ENCODE assay signal across 10 cellular contexts in genomic region chr2:230220347-230220969, GRCh38. TPM values are rescaled to one million over a fixed set of nuclear protein-coding genes. Genes with fewer than 3 reads are reported as not detected.
DNase-seq lines count a peak whose midpoint lies in the region; ATAC-seq and TF ChIP-seq lines count a peak whose summit lies in the region.
"Had no signal": no experiment of that assay in that cellular context is flagged by ENCODE, and none has a peak within 500 bp of the region (broad histone marks: within the 10 kb centered on the region; RNA-seq: fewer than 3 reads in every experiment).

No MANE protein-coding gene starts in this region.

- H3K27ac Mint-ChIP-seq in mesothelial cell of epicardium: peak overlapping the region; percentile 97

- ATAC-seq in left ventricle myocardium superior (no peak), aorta (ENCODE audit: low FRiP score) (no peak)

- H3K36me3 ChIP-seq in left ventricle myocardium inferior (peaks cover 14% of the 10 kb centered on the region), brain microvascular endothelial cell (replicated peaks) (peaks cover 6% of the 10 kb centered on the region), aorta (ENCODE audit: control insufficient read depth in 1 of 2, insufficient read depth in 2 of 2, low read length in 1 of 2) (peaks cover 0 to 1% of the 10 kb centered on the region in 2 donors)

- peaks cover 9% of the 10 kb centered on the region for H3K36me3 Mint-ChIP-seq in mesothelial cell of epicardium

- no peak for DNase-seq in left ventricle myocardium inferior
- no peak for DNase-seq in left ventricle myocardium superior
- DNase-seq in brain microvascular endothelial cell: no peak
- DNase-seq in mesothelial cell of epicardium (ENCODE audit: low spot score in 2 of 2, unreplicated experiment in 2 of 2): no peak
- DNase-seq in aorta: no peak
- no peak for DNase-seq in NCI-H2171 treated with DMSO at 0.1 percent for 48 hours (lab: John Stamatoyannopoulos, UW)
- no peak for DNase-seq in central memory CD4-positive, alpha-beta T cell
- DNase-seq in NCI-H2107 treated with DMSO at 0.1 percent for 48 hours (lab: John Stamatoyannopoulos, UW; ENCODE audit: unreplicated experiment): no peak
- DNase-seq: NCI-H82 had no signal

- peak overlapping the region; percentile 93 for H3K4me3 Mint-ChIP-seq in mesothelial cell of epicardium

- H3K27me3 ChIP-seq in left ventricle myocardium inferior (ENCODE audit: low read depth) (no peaks in the 10 kb centered on the region), brain microvascular endothelial cell (replicated peaks) (no peaks in the 10 kb centered on the region), aorta (ENCODE audit: control insufficient read depth in 1 of 2, insufficient read depth in 2 of 2, low read length in 1 of 2) (no peaks in the 10 kb centered on the region)

- H3K9me3 ChIP-seq in left ventricle myocardium inferior (replicated peaks): no peaks in the 10 kb centered on the region
- H3K9me3 ChIP-seq in aorta (ENCODE audit: control insufficient read depth, low read length): no peaks in the 10 kb centered on the region

- H3K4me1 Mint-ChIP-seq in mesothelial cell of epicardium: peaks cover 27% of the 10 kb centered on the region

- H3K4me3 ChIP-seq in left ventricle myocardium inferior (peak overlapping the region; percentile 71), brain microvascular endothelial cell (ENCODE audit: low read depth, low read length) (peak overlapping the region; percentile 81), aorta (ENCODE audit: low read length in 2 of 2) (peak overlapping the region; percentile 77 to 97)

- in situ Hi-C loops in brain microvascular endothelial cell (cut with HindIII; ENCODE audit: low pct_ligation_motif_present, low sequenced_read_pairs): no loop called here

- TF ChIP-seq CTCF in left ventricle myocardium inferior (IDR thresholded peaks at IDR 0.05; ENCODE audit: borderline replicate concordance) (no peak), brain microvascular endothelial cell (IDR thresholded peaks at IDR 0.05; ENCODE audit: low read depth, low read length, missing control alignments) (no peak), mesothelial cell of epicardium (IDR thresholded peaks at IDR 0.05; ENCODE audit: unreplicated experiment) (no peak)

- 100% methylated on average over 1 of the region's 1 CpG for WGBS in aorta, 2 donors

- H3K9me3 Mint-ChIP-seq in mesothelial cell of epicardium: no peaks in the 10 kb centered on the region

- intact Hi-C loops in left ventricle myocardium inferior (cut with micrococcal nuclease) (no loop called here), left ventricle myocardium superior (cut with micrococcal nuclease) (no loop called here), aorta (cut with DNase I) (no loop called here)

- H3K27ac ChIP-seq in left ventricle myocardium inferior (replicated peaks) (peak overlapping the region; percentile 91), brain microvascular endothelial cell (peak overlapping the region; percentile 76), aorta (ENCODE audit: low read depth in 1 of 2, low read length in 2 of 2) (peak overlapping the region; percentile 29 to 76)

- H3K4me1 ChIP-seq in left ventricle myocardium inferior (peaks cover 35% of the 10 kb centered on the region), aorta (ENCODE audit: control insufficient read depth in 1 of 2, insufficient read depth in 2 of 2, low read length in 2 of 2) (peaks cover 0 to 1% of the 10 kb centered on the region in 2 donors)

- no peaks in the 10 kb centered on the region for H3K27me3 Mint-ChIP-seq in mesothelial cell of epicardium (ENCODE audit: low read depth)

RNA-seq across cellular contexts. Expression of gene SP110, which starts 0.7 kb away (rescaled TPM):
- total RNA-seq in left ventricle myocardium inferior: 10.5 TPM
- 10.6 TPM for total RNA-seq in left ventricle myocardium superior
- 28.8 to 30.9 TPM (median 29.6 TPM) in 3 replicates for total RNA-seq in mesothelial cell of epicardium
- total RNA-seq in aorta: 10 to 100 TPM; 22.4 to 46.1 TPM
- polyA plus RNA-seq in aorta: 10 to 100 TPM; 10.5 to 19.0 TPM
- polyA plus RNA-seq: neural cell had no signal

RNA-seq across cellular contexts. Expression of gene SP140, which starts 5.1 kb away (rescaled TPM):
- total RNA-seq in left ventricle myocardium inferior (1.3 TPM), left ventricle myocardium superior (0.47 TPM), mesothelial cell of epicardium (0.34 to 0.75 TPM (median 0.54 TPM) in 3 replicates), aorta (1 to 10 TPM; 2.7 to 4.1 TPM)
- under 1 TPM; 0.13 to 0.15 TPM for polyA plus RNA-seq in aorta
